ENCODE assay signal across 18 cellular contexts in genomic region chr16:84182680-84183571, GRCh38. TPM values are rescaled to one million over a fixed set of nuclear protein-coding genes. Genes with fewer than 3 reads are reported as not detected.
DNase-seq lines count a peak whose midpoint lies in the region; ATAC-seq and TF ChIP-seq lines count a peak whose summit lies in the region.
"Had no signal": no experiment of that assay in that cellular context is flagged by ENCODE, and none has a peak within 500 bp of the region (broad histone marks: within the 10 kb centered on the region; RNA-seq: fewer than 3 reads in every experiment).

No MANE protein-coding gene starts in this region.

- peaks cover 41% of the 10 kb centered on the region for H3K36me3 Mint-ChIP-seq in activated T-helper 17 cell treated with anti-CD3 and anti-CD28 coated beads, Interleukin-2, amount 50 U/mL, for 72 hours (ENCODE audit: low read depth)
- H3K36me3 Mint-ChIP-seq in neural crest cell (ENCODE audit: low read depth), result peaks cover 4% of the 10 kb centered on the region

- no peaks in the 10 kb centered on the region for H3K27me3 Mint-ChIP-seq in activated T-helper 17 cell treated with anti-CD3 and anti-CD28 coated beads, Interleukin-2, amount 50 U/mL, for 72 hours
- H3K27me3 Mint-ChIP-seq in neural crest cell (ENCODE audit: low read depth), result no peaks in the 10 kb centered on the region

- peaks cover 0 to 49% of the 10 kb centered on the region in 2 donors for H3K4me1 ChIP-seq in right atrium auricular region
- H3K4me1 ChIP-seq in upper lobe of left lung, result peaks cover 15 to 64% (median 33%) of the 10 kb centered on the region in 4 donors

- H3K9me3 Mint-ChIP-seq in activated T-helper 17 cell treated with anti-CD3 and anti-CD28 coated beads, Interleukin-2, amount 50 U/mL, for 72 hours, result no peaks in the 10 kb centered on the region
- H3K9me3 Mint-ChIP-seq in neural crest cell, result no peaks in the 10 kb centered on the region

- TF ChIP-seq CTCF in right atrium auricular region (IDR thresholded peaks at IDR 0.05) (no peak), neural crest cell (conservative IDR thresholded peaks at IDR 0.05) (no peak), upper lobe of left lung (IDR thresholded peaks at IDR 0.05) (no peak)

- no peaks in the 10 kb centered on the region for H3K9me3 ChIP-seq in right atrium auricular region
- no peaks in the 10 kb centered on the region for H3K9me3 ChIP-seq in upper lobe of left lung

- ATAC-seq in Right ventricle myocardium inferior (no peak), upper lobe of left lung (ENCODE audit: low FRiP score in 2 of 2) (no peak), HG03432 (IDR thresholded peaks at IDR 0.05; ENCODE audit: unreplicated experiment) (no peak), HG03378 (IDR thresholded peaks at IDR 0.05; ENCODE audit: unreplicated experiment) (no peak)
- ATAC-seq in activated T-helper 17 cell treated with anti-CD3 and anti-CD28 coated beads, Interleukin-2, amount 50 U/mL, for 72 hours (replicated peaks), result no peak
- ATAC-seq: HCT116 had no signal

- TF ChIP-seq POLR2A in upper lobe of left lung (IDR thresholded peaks at IDR 0.05), result no peak

- peaks cover 14% of the 10 kb centered on the region for H3K4me1 Mint-ChIP-seq in activated T-helper 17 cell treated with anti-CD3 and anti-CD28 coated beads, Interleukin-2, amount 50 U/mL, for 72 hours
- peaks cover 9% of the 10 kb centered on the region for H3K4me1 Mint-ChIP-seq in neural crest cell

- H3K4me3 Mint-ChIP-seq in activated T-helper 17 cell treated with anti-CD3 and anti-CD28 coated beads, Interleukin-2, amount 50 U/mL, for 72 hours, result no peak overlapping the region
- peak overlapping the region; percentile 51 for H3K4me3 Mint-ChIP-seq in neural crest cell

- H3K4me3 ChIP-seq in right atrium auricular region (no peak overlapping the region), upper lobe of left lung (no peak overlapping the region)
- H3K4me3 ChIP-seq: GM23248, PC-9 had no signal

- TF ChIP-seq EP300 in upper lobe of left lung (IDR thresholded peaks at IDR 0.05), result no peak

- no peaks in the 10 kb centered on the region for H3K27me3 ChIP-seq in right atrium auricular region
- no peaks in the 10 kb centered on the region for H3K27me3 ChIP-seq in upper lobe of left lung

- peak overlapping the region in 1 of 2 donors; percentile 64 for H3K27ac ChIP-seq in right atrium auricular region
- peak overlapping the region; percentile 62 to 88 (median 67) for H3K27ac ChIP-seq in upper lobe of left lung
- H3K27ac ChIP-seq: GM23248, PC-9 had no signal

- intact Hi-C loops in Right ventricle myocardium inferior (cut with DNase I), result no loop called here

- DNase-seq in Right ventricle myocardium inferior (ENCODE audit: missing footprints) (peak; percentile 47), right atrium auricular region (ENCODE audit: low spot score) (no peak), neural crest cell (ENCODE audit: low read depth, low spot score) (no peak), upper lobe of left lung (peak in 1 of 2 donors; percentile 54), AG08395 (ENCODE audit: low spot score) (no peak)
- DNase-seq: DND-41, GM23248, KG1, NCI-H1092, NCI-H146, NCI-H2081, NCI-H510A treated with DMSO at 0.1 percent for 48 hours, PC-9 had no signal

- peaks cover 53% of the 10 kb centered on the region for H3K36me3 ChIP-seq in right atrium auricular region
- peaks cover 29 to 66% (median 58%) of the 10 kb centered on the region in 4 donors for H3K36me3 ChIP-seq in upper lobe of left lung

- H3K27ac Mint-ChIP-seq in activated T-helper 17 cell treated with anti-CD3 and anti-CD28 coated beads, Interleukin-2, amount 50 U/mL, for 72 hours, result peak overlapping the region; percentile 43
- H3K27ac Mint-ChIP-seq in neural crest cell (ENCODE audit: unreplicated experiment), result no peak overlapping the region

- WGBS in upper lobe of left lung, 2 donors, result 95% methylated on average over 22 to 26 of the region's 26 CpGs

RNA-seq across cellular contexts. Expression of gene TAF1C, which starts 3.9 kb away (rescaled TPM):
- total RNA-seq in Right ventricle myocardium inferior (26.5 TPM), right atrium auricular region (10 to 100 TPM; 16.2 to 18.4 TPM), neural crest cell (76.0 and 86.4 TPM in 2 replicates), upper lobe of left lung (100 to 1,000 TPM in 2 of 6 donors, 10 to 100 TPM in 4; 23.2 to 227 (median 65.0) TPM)
- total RNA-seq in activated T-helper 17 cell treated with anti-CD3 and anti-CD28 coated beads, Interleukin-2, amount 50 U/mL, for 72 hours, result 10 to 100 TPM; 37.0 to 44.9 TPM

RNA-seq across cellular contexts. Expression of gene ADAD2, which starts 8.0 kb away (rescaled TPM):
- not detected for total RNA-seq in Right ventricle myocardium inferior
- under 1 TPM in 1 of 2 donors, not detected in 1; 0.19 TPM for total RNA-seq in right atrium auricular region
- not detected for total RNA-seq in activated T-helper 17 cell treated with anti-CD3 and anti-CD28 coated beads, Interleukin-2, amount 50 U/mL, for 72 hours
- not detected in 2 replicates for total RNA-seq in neural crest cell
- total RNA-seq in upper lobe of left lung, result 1 to 10 TPM in 1 of 6 donors, not detected in 5; 1.1 TPM
- total RNA-seq: GM23248, MCF 10A, PC-9 had no signal

RNA-seq across cellular contexts. Expression of gene DNAAF1, which starts 37.8 kb away (rescaled TPM):
- total RNA-seq in Right ventricle myocardium inferior, result not detected
- total RNA-seq in right atrium auricular region, result 1 to 10 TPM in 1 of 2 donors, not detected in 1; 1.8 TPM
- under 1 TPM in 1 of 2 donors, not detected in 1; 0.21 TPM for total RNA-seq in activated T-helper 17 cell treated with anti-CD3 and anti-CD28 coated beads, Interleukin-2, amount 50 U/mL, for 72 hours
- 0.20 and 0.35 TPM in 2 replicates for total RNA-seq in neural crest cell
- total RNA-seq in upper lobe of left lung, result 10 to 100 TPM in 5 of 6 donors, under 1 TPM in 1; 0.97 to 58.7 (median 28.5) TPM
- total RNA-seq: GM23248, MCF 10A had no signal

RNA-seq across cellular contexts. Expression of gene HSDL1, which starts 37.9 kb away (rescaled TPM):
- total RNA-seq in Right ventricle myocardium inferior (24.1 TPM), right atrium auricular region (10 to 100 TPM; 14.6 to 15.4 TPM), neural crest cell (68.2 TPM in 2 replicates), upper lobe of left lung (10 to 100 TPM in 5 of 6 donors, 1 to 10 TPM in 1; 7.2 to 25.7 (median 19.0) TPM)
- 10 to 100 TPM in 1 of 2 donors, 1 to 10 TPM in 1; 9.9 to 14.6 TPM for total RNA-seq in activated T-helper 17 cell treated with anti-CD3 and anti-CD28 coated beads, Interleukin-2, amount 50 U/mL, for 72 hours

RNA-seq across cellular contexts. Expression of gene KCNG4, which starts 56.9 kb away (rescaled TPM):
- not detected for total RNA-seq in Right ventricle myocardium inferior
- not detected for total RNA-seq in right atrium auricular region
- not detected for total RNA-seq in activated T-helper 17 cell treated with anti-CD3 and anti-CD28 coated beads, Interleukin-2, amount 50 U/mL, for 72 hours
- total RNA-seq in neural crest cell, result not detected in 2 replicates
- total RNA-seq in upper lobe of left lung, result not detected
- total RNA-seq: GM23248, MCF 10A, PC-9 had no signal
